Comparison of ENCODE assay signal across 1 cellular context in the genomic region with DNA sequence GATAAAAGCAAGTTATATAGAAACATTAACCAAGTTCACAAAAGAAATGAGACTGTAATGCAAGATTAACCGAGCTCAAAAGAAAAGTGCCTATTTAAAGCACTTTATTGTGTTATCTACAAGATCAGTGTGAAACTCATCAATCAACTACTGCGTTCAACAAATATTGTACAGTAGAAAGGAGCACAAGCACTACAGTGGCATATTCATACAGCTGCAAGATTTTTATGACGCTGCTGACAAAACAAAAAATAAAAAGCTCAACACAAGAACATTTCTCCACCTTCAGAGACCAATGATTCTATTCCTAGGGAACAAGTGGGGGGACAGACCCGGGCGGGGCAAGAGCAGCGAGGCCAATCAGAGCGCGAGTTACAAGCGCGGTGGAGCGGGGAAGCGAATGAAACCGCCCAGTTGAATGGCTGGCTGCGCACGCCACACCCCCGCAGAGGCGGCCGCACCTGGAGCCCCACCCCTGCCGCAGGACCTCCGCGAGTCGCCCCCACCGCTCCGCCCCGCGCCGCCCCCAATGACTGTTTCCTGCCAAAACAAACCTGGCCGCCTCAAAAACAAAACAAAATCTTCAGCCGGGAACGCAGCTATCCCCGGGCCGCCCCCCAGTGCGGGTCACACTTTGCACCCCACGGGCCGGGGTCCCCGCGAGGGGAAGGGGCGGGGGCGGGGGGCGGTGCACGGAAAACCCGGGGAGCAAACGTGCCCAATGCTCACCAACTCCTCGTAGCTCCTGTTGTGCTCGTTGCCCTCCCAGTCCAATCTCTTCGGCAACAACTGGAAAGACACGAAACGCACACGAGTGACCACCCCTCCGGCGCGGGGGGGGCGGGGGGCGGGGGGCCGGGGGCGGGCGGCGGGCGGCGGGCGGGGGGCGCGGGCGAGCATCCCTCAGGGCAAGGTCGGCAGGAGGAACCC.
TF ChIP-seq lines count a peak whose summit lies in the region.

No MANE protein-coding gene starts in this region.

TF ChIP-seq in K562, 482 proteins besides CTCF, POLR2A, EP300 and RAD21 (continued from another document and continues in another):
- TF ChIP-seq, protein P1, sequence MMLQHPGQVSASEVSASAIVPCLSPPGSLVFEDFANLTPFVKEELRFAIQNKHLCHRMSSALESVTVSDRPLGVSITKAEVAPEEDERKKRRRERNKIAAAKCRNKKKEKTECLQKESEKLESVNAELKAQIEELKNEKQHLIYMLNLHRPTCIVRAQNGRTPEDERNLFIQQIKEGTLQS (IDR thresholded peaks at IDR 0.05): no peak
- TF ChIP-seq, protein P1 (CRISPR knock-in tag; conservative IDR thresholded peaks at IDR 0.05): no peak
- no peak for TF ChIP-seq ZFP30 (CRISPR knock-in tag; IDR thresholded peaks at IDR 0.05; ENCODE audit: borderline replicate concordance)
- TF ChIP-seq, protein P2, sequence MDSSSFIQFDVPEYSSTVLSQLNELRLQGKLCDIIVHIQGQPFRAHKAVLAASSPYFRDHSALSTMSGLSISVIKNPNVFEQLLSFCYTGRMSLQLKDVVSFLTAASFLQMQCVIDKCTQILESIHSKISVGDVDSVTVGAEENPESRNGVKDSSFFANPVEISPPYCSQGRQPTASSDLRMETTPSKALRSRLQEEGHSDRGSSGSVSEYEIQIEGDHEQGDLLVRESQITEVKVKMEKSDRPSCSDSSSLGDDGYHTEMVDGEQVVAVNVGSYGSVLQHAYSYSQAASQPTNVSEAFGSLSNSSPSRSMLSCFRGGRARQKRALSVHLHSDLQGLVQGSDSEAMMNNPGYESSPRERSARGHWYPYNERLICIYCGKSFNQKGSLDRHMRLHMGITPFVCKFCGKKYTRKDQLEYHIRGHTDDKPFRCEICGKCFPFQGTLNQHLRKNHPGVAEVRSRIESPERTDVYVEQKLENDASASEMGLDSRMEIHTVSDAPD (CRISPR knock-in tag; IDR thresholded peaks at IDR 0.05): no peak
- no peak for TF ChIP-seq HSF4 (CRISPR knock-in tag; IDR thresholded peaks at IDR 0.05; ENCODE audit: borderline replicate concordance)
- TF ChIP-seq ZNF274 (IDR thresholded peaks at IDR 0.05; ENCODE audit: borderline replicate concordance, low read depth, low read length): no peak
- TF ChIP-seq, protein P3, sequence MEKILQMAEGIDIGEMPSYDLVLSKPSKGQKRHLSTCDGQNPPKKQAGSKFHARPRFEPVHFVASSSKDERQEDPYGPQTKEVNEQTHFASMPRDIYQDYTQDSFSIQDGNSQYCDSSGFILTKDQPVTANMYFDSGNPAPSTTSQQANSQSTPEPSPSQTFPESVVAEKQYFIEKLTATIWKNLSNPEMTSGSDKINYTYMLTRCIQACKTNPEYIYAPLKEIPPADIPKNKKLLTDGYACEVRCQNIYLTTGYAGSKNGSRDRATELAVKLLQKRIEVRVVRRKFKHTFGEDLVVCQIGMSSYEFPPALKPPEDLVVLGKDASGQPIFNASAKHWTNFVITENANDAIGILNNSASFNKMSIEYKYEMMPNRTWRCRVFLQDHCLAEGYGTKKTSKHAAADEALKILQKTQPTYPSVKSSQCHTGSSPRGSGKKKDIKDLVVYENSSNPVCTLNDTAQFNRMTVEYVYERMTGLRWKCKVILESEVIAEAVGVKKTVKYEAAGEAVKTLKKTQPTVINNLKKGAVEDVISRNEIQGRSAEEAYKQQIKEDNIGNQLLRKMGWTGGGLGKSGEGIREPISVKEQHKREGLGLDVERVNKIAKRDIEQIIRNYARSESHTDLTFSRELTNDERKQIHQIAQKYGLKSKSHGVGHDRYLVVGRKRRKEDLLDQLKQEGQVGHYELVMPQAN (IDR thresholded peaks at IDR 0.05; ENCODE audit: borderline replicate concordance): no peak
- peak; percentile 36 for TF ChIP-seq TAF1 (IDR thresholded peaks at IDR 0.05; ENCODE audit: control insufficient read depth, extremely low read depth, insufficient read depth, low read length, severe bottlenecking)
- TF ChIP-seq, protein P4, sequence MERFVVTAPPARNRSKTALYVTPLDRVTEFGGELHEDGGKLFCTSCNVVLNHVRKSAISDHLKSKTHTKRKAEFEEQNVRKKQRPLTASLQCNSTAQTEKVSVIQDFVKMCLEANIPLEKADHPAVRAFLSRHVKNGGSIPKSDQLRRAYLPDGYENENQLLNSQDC (CRISPR knock-in tag; IDR thresholded peaks at IDR 0.05): 0 out of 2 replicates have a peak, but pooled peaks have one; percentile 36
- TF ChIP-seq, protein P5, sequence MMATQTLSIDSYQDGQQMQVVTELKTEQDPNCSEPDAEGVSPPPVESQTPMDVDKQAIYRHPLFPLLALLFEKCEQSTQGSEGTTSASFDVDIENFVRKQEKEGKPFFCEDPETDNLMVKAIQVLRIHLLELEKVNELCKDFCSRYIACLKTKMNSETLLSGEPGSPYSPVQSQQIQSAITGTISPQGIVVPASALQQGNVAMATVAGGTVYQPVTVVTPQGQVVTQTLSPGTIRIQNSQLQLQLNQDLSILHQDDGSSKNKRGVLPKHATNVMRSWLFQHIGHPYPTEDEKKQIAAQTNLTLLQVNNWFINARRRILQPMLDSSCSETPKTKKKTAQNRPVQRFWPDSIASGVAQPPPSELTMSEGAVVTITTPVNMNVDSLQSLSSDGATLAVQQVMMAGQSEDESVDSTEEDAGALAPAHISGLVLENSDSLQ (IDR thresholded peaks at IDR 0.05): peak; percentile 87
- no peak for TF ChIP-seq NR4A1 (CRISPR knock-in tag; IDR thresholded peaks at IDR 0.05)
- TF ChIP-seq NR4A1 (tag; IDR thresholded peaks at IDR 0.05): no peak
- TF ChIP-seq NONO (IDR thresholded peaks at IDR 0.05; ENCODE audit: low read depth in 2 of 2, low read length in 1 of 2): no peak
- no peak for TF ChIP-seq ZNF444 (CRISPR knock-in tag; IDR thresholded peaks at IDR 0.05)
- TF ChIP-seq, protein P6, sequence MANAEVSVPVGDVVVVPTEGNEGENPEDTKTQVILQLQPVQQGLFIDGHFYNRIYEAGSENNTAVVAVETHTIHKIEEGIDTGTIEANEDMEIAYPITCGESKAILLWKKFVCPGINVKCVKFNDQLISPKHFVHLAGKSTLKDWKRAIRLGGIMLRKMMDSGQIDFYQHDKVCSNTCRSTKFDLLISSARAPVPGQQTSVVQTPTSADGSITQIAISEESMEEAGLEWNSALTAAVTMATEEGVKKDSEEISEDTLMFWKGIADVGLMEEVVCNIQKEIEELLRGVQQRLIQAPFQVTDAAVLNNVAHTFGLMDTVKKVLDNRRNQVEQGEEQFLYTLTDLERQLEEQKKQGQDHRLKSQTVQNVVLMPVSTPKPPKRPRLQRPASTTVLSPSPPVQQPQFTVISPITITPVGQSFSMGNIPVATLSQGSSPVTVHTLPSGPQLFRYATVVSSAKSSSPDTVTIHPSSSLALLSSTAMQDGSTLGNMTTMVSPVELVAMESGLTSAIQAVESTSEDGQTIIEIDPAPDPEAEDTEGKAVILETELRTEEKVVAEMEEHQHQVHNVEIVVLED (CRISPR knock-in tag; IDR thresholded peaks at IDR 0.05): no peak
- no peak for TF ChIP-seq CBFB (CRISPR knock-in tag; IDR thresholded peaks at IDR 0.05)
- TF ChIP-seq MYNN (IDR thresholded peaks at IDR 0.05): no peak
- TF ChIP-seq MYNN (CRISPR knock-in tag; IDR thresholded peaks at IDR 0.05): no peak
- TF ChIP-seq, protein P7, sequence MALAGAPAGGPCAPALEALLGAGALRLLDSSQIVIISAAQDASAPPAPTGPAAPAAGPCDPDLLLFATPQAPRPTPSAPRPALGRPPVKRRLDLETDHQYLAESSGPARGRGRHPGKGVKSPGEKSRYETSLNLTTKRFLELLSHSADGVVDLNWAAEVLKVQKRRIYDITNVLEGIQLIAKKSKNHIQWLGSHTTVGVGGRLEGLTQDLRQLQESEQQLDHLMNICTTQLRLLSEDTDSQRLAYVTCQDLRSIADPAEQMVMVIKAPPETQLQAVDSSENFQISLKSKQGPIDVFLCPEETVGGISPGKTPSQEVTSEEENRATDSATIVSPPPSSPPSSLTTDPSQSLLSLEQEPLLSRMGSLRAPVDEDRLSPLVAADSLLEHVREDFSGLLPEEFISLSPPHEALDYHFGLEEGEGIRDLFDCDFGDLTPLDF (CRISPR knock-in tag; IDR thresholded peaks at IDR 0.05): no peak
- TF ChIP-seq, protein P8, sequence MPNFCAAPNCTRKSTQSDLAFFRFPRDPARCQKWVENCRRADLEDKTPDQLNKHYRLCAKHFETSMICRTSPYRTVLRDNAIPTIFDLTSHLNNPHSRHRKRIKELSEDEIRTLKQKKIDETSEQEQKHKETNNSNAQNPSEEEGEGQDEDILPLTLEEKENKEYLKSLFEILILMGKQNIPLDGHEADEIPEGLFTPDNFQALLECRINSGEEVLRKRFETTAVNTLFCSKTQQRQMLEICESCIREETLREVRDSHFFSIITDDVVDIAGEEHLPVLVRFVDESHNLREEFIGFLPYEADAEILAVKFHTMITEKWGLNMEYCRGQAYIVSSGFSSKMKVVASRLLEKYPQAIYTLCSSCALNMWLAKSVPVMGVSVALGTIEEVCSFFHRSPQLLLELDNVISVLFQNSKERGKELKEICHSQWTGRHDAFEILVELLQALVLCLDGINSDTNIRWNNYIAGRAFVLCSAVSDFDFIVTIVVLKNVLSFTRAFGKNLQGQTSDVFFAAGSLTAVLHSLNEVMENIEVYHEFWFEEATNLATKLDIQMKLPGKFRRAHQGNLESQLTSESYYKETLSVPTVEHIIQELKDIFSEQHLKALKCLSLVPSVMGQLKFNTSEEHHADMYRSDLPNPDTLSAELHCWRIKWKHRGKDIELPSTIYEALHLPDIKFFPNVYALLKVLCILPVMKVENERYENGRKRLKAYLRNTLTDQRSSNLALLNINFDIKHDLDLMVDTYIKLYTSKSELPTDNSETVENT (CRISPR knock-in tag; IDR thresholded peaks at IDR 0.05): no peak
- no peak for TF ChIP-seq ELF1 (tag; IDR thresholded peaks at IDR 0.05)
- TF ChIP-seq ZNF507 (tag; conservative IDR thresholded peaks at IDR 0.05): no peak
- TF ChIP-seq FIP1L1 (IDR thresholded peaks at IDR 0.05; ENCODE audit: low read depth, low read length, poor library complexity, severe bottlenecking): no peak
- TF ChIP-seq, protein P9, sequence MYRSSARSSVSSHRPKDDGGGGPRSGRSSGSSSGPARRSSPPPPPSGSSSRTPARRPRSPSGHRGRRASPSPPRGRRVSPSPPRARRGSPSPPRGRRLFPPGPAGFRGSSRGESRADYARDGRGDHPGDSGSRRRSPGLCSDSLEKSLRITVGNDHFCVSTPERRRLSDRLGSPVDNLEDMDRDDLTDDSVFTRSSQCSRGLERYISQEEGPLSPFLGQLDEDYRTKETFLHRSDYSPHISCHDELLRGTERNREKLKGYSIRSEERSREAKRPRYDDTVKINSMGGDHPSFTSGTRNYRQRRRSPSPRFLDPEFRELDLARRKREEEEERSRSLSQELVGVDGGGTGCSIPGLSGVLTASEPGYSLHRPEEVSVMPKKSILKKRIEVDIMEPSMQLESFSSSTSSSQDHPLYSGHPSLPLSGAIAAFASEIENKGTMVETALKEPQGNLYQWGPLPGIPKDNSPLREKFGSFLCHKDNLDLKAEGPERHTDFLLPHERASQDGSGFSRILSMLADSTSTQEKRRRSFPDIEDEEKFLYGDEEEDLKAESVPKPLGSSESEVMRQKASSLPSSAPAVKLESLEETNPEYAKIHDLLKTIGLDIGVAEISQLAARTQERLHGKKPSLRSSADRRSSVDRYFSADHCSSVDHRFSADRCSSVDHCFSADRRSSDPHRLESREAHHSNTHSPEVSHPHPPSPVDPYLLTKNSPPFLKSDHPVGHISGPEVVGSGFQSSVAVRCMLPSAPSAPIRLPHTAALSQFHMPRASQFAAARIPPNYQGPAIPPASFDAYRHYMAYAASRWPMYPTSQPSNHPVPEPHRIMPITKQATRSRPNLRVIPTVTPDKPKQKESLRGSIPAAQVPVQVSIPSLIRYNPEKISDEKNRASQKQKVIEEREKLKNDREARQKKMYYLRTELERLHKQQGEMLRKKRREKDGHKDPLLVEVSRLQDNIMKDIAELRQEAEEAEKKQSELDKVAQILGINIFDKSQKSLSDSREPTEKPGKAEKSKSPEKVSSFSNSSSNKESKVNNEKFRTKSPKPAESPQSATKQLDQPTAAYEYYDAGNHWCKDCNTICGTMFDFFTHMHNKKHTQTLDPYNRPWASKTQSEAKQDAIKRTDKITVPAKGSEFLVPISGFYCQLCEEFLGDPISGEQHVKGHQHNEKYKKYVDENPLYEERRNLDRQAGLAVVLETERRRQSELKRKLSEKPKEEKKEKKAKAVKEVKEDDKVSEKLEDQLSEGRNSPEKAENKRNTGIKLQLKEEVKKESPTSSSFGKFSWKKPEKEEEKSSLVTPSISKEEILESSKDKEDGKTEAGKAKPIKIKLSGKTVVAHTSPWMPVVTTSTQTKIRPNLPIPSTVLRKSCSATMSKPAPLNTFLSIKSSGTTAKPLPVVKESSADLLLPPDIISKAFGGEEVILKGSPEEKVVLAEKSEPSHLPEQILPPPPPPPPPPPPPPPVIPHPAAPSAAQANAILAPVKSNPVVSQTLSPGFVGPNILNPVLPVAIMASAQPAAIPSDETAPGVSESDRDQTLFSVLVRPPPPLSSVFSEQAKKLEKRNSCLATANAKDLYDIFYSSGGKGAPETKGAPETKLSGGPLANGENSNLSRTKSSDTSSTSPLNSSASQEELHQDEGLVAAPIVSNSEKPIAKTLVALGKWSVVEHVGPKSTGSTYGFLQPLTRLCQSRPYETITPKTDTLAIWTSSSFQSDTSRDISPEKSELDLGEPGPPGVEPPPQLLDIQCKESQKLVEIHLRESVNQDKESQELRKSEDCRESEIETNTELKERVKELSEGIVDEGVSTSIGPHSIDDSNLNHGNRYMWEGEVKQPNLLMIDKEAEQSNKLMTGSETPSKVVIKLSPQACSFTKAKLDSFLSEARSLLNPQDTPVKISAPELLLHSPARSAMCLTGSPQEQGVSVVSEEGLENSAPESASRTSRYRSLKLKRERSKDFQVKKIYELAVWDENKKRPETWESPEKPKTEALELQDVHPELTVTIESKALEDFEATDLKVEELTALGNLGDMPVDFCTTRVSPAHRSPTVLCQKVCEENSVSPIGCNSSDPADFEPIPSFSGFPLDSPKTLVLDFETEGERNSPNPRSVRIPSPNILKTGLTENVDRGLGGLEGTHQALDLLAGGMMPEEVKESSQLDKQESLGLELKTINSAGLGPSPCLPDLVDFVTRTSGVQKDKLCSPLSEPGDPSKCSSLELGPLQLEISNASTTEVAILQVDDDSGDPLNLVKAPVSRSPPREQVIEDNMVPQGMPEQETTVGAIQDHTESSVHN (IDR thresholded peaks at IDR 0.05; ENCODE audit: borderline replicate concordance in 1 of 2, low read depth in 1 of 2): no peak
- TF ChIP-seq ATF1 (CRISPR knock-in tag; IDR thresholded peaks at IDR 0.05): no peak
- TF ChIP-seq ATF1 (tag; IDR thresholded peaks at IDR 0.05): peak; percentile 68
- TF ChIP-seq POU5F1 (IDR thresholded peaks at IDR 0.05; ENCODE audit: borderline replicate concordance, low read depth, low read length, partially characterized antibody): no peak
- TF ChIP-seq HNRNPLL (IDR thresholded peaks at IDR 0.05; ENCODE audit: low read depth, low read length, poor library complexity, severe bottlenecking): no peak
- no peak for TF ChIP-seq HNRNPUL1 (IDR thresholded peaks at IDR 0.05; ENCODE audit: low read length)
- TF ChIP-seq CHD2 (IDR thresholded peaks at IDR 0.05; ENCODE audit: low read depth, low read length): peak; percentile 77
- peak; percentile 87 for TF ChIP-seq MEIS2 (IDR thresholded peaks at IDR 0.05; ENCODE audit: partially characterized antibody)
- TF ChIP-seq ZNF79 (CRISPR knock-in tag; IDR thresholded peaks at IDR 0.05; ENCODE audit: low read depth): no peak
- TF ChIP-seq HIVEP1 (CRISPR knock-in tag; IDR thresholded peaks at IDR 0.05): no peak
- TF ChIP-seq POLR2AphosphoS5 (IDR thresholded peaks at IDR 0.05; ENCODE audit: control insufficient read depth, insufficient read depth, low read depth, low read length): no peak; the same call in none of the 2 replicates
- TF ChIP-seq FOXP1 (CRISPR knock-in tag; IDR thresholded peaks at IDR 0.05): no peak
- no peak for TF ChIP-seq CHCHD3 (CRISPR knock-in tag; IDR thresholded peaks at IDR 0.05)
